In the genomic region with DNA sequence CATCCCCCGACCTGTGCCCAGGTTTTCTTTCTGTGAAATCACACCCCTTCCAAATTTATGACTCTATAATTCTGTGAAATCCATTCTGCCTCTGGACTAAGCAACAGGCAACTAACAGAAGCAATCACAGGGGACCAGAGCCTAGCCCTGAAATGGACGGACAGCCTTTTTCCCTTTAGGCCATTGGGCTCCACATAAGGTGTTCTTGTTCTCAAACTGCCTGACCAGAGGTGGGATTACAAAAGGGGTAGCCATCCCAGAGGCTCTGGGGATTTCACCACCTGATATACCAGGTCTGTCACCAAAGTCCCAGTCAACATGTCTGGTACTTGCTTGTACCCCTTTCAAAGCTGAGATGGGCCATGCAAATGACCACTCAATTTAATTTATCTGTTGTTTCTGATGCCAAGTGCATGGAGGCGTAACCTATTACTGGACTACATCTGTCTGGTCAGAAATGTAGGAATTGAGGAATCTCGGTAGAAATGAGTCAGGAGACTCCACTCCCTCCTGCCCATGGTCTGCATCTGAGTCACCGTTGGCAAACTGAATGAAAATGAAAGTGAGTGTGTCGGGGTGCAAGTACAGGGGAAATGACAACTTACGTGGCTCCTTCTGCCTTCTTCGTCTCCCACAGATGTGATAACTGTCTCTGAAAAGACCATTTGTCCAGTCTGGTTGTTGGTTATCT, we compare ENCODE assay signal across 1 cellular context.
TF ChIP-seq lines count a peak whose summit lies in the region.

No MANE protein-coding gene starts in this region.

TF ChIP-seq in GM23338, 12 proteins besides CTCF, POLR2A, EP300 and RAD21 (continued from another document):
- TF ChIP-seq EZH2 (IDR thresholded peaks at IDR 0.05; ENCODE audit: low read depth, unreplicated experiment) (no peak), ZNF331 (CRISPR knock-in tag; IDR thresholded peaks at IDR 0.05; ENCODE audit: low read depth) (no peak), STAT1 (IDR thresholded peaks at IDR 0.05; ENCODE audit: unreplicated experiment) (no peak)
- TF ChIP-seq, protein P1, sequence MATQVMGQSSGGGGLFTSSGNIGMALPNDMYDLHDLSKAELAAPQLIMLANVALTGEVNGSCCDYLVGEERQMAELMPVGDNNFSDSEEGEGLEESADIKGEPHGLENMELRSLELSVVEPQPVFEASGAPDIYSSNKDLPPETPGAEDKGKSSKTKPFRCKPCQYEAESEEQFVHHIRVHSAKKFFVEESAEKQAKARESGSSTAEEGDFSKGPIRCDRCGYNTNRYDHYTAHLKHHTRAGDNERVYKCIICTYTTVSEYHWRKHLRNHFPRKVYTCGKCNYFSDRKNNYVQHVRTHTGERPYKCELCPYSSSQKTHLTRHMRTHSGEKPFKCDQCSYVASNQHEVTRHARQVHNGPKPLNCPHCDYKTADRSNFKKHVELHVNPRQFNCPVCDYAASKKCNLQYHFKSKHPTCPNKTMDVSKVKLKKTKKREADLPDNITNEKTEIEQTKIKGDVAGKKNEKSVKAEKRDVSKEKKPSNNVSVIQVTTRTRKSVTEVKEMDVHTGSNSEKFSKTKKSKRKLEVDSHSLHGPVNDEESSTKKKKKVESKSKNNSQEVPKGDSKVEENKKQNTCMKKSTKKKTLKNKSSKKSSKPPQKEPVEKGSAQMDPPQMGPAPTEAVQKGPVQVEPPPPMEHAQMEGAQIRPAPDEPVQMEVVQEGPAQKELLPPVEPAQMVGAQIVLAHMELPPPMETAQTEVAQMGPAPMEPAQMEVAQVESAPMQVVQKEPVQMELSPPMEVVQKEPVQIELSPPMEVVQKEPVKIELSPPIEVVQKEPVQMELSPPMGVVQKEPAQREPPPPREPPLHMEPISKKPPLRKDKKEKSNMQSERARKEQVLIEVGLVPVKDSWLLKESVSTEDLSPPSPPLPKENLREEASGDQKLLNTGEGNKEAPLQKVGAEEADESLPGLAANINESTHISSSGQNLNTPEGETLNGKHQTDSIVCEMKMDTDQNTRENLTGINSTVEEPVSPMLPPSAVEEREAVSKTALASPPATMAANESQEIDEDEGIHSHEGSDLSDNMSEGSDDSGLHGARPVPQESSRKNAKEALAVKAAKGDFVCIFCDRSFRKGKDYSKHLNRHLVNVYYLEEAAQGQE (IDR thresholded peaks at IDR 0.05; ENCODE audit: unreplicated experiment), result no peak
